In the genomic region with DNA sequence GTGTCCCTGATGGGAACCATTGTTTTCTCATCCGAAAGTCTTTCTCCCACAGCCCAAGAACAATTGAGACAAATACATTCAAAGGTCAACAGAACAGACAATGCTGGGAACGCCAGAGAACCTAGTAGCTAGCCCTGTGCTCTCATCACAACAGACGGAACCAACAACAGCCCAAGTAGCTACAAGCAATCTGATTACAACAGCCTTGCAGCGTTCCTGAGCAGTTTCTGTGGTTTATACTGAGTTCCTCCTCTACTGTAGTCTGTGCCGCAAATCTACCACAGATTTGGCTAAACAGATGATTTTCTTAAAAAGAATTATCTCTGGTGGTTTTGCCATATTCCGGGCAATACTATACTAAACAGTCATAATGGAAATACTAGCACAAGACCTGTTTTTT, we compare ENCODE assay signal across 9 cellular contexts.
DNase-seq lines count a peak whose midpoint lies in the region; ATAC-seq, FAIRE-seq and TF ChIP-seq lines count a peak whose summit lies in the region.
"Had no signal": no experiment of that assay in that cellular context is flagged by ENCODE, and none has a peak within 500 bp of the region (broad histone marks: within the 10 kb centered on the region; RNA-seq: fewer than 3 reads in every experiment).

No MANE protein-coding gene starts in this region.

- no peak for FAIRE-seq in H54 (lab: Jason Lieb, UNC)
- FAIRE-seq: endometrium had no signal

- DNase-seq in GM12864 (ENCODE audit: low read depth) (peak; percentile 35), fibroblast of gingiva (ENCODE audit: low read depth) (peak; percentile 63), left lobe of liver (ENCODE audit: low spot score) (no peak), SHP77 (lab: John Stamatoyannopoulos, UW) (no peak), erythroblast (lab: John Stamatoyannopoulos, UW) (no peak), H54 (ENCODE audit: insufficient read length, low spot score) (no peak)

- TF ChIP-seq CTCF in GM12864 (IDR thresholded peaks at IDR 0.05; ENCODE audit: low read depth, low read length, missing control alignments): no peak

- TF ChIP-seq POLR2A in erythroblast (IDR thresholded peaks at IDR 0.05; ENCODE audit: low read length) (no peak), H54 (IDR thresholded peaks at IDR 0.05; ENCODE audit: low read depth, low read length) (no peak)

- ATAC-seq in GM21576 (IDR thresholded peaks at IDR 0.05; ENCODE audit: unreplicated experiment): peak; percentile 72
- peak; percentile 72 for ATAC-seq in HG03571 (IDR thresholded peaks at IDR 0.05; ENCODE audit: unreplicated experiment)
- no peak for ATAC-seq in left lobe of liver

- no peak overlapping the region for H3K4me3 ChIP-seq in GM12864 (ENCODE audit: low read depth, low read length)

Comparison
In these comparisons a context has a peak if more than half of its experiments do, and no peak if none do; other contexts are left out.
1. DNase-seq: peak in GM12864 (single experiment) and fibroblast of gingiva (single experiment); none in left lobe of liver (single experiment), SHP77 (0 of 2), erythroblast (0 of 2) and H54 (single experiment).